In the genomic region with DNA sequence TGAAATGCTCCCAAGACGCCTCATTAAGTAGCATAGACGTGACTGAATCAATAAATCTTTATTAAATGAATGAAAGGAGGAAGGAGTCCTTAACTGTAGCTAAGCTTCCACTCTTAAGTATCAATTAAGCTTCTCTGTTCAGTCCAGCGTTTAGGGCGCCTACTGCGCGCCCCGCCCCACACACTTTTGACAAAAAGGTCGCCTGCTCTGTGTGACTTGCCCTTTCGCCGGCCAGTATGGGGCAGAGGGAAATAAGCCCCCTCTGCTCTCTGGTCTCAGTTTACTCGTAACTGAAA, we compare ENCODE assay signal across 8 cellular contexts. TPM values are rescaled to one million over a fixed set of nuclear protein-coding genes. Genes with fewer than 3 reads are reported as not detected.
DNase-seq lines count a peak whose midpoint lies in the region; ATAC-seq and TF ChIP-seq lines count a peak whose summit lies in the region.

No MANE protein-coding gene starts in this region.

- H3K36me3 ChIP-seq in right atrium auricular region, result peaks cover 9% of the 10 kb centered on the region
- H3K36me3 ChIP-seq in mesodermal cell (ENCODE audit: control insufficient read depth, insufficient read depth, low read length), result no peaks in the 10 kb centered on the region

- no peak for DNase-seq in right atrium auricular region (ENCODE audit: low spot score)
- no peak for DNase-seq in left ventricle myocardium superior
- DNase-seq in astrocyte of the cerebellum (ENCODE audit: low read depth), result no peak
- DNase-seq in AG08395 (ENCODE audit: low spot score), result no peak

- H3K4me1 ChIP-seq in right atrium auricular region (peaks cover 0 to 22% of the 10 kb centered on the region in 2 donors), mesodermal cell (ENCODE audit: control insufficient read depth, insufficient read depth, low read length, poor library complexity, severe bottlenecking) (no peaks in the 10 kb centered on the region)

- H3K4me3 ChIP-seq in right atrium auricular region, result peak overlapping the region; percentile 55 to 84
- peak overlapping the region; percentile 80 for H3K4me3 ChIP-seq in astrocyte of the cerebellum (ENCODE audit: low read depth, low read length)
- H3K4me3 ChIP-seq in mesodermal cell (ENCODE audit: extremely low read depth, insufficient read depth, low read length, poor library complexity, severe bottlenecking), result peak overlapping the region; percentile 69

- ATAC-seq in left ventricle myocardium superior (no peak), GM21786 (IDR thresholded peaks at IDR 0.05; ENCODE audit: unreplicated experiment) (no peak), HG03095 (IDR thresholded peaks at IDR 0.05; ENCODE audit: unreplicated experiment) (no peak), GM21423 (IDR thresholded peaks at IDR 0.05; ENCODE audit: unreplicated experiment) (no peak)

- intact Hi-C loops in left ventricle myocardium superior (cut with micrococcal nuclease), result no loop called here

- H3K9me3 ChIP-seq in right atrium auricular region (no peaks in the 10 kb centered on the region), mesodermal cell (ENCODE audit: control insufficient read depth, low read length) (no peaks in the 10 kb centered on the region)

- TF ChIP-seq CTCF in right atrium auricular region (IDR thresholded peaks at IDR 0.05) (no peak), astrocyte of the cerebellum (IDR thresholded peaks at IDR 0.05; ENCODE audit: low read depth, low read length, missing control alignments) (no peak)

- H3K27me3 ChIP-seq in right atrium auricular region, result no peaks in the 10 kb centered on the region

- peak overlapping the region; percentile 35 to 90 for H3K27ac ChIP-seq in right atrium auricular region
- H3K27ac ChIP-seq in mesodermal cell (ENCODE audit: low read depth, low read length, severe bottlenecking), result peak overlapping the region; percentile 16

- WGBS in mesodermal cell (ENCODE audit: insufficient coverage in 2 of 2), 2 experiments, result 0 to 4% methylated on average over 2 to 9 of the region's 11 CpGs

- in situ Hi-C loops in astrocyte of the cerebellum (cut with HindIII; ENCODE audit: low sequenced_read_pairs), result loop anchor here (10.0 kb wide), 1 partner anchor 45 kb away; a partner anchor contains a TSS

RNA-seq across cellular contexts. Expression of a gene that starts 0.7 kb away (rescaled TPM):
- total RNA-seq in right atrium auricular region (1 to 10 TPM; 4.8 to 5.4 TPM), left ventricle myocardium superior (5.2 TPM)
- 18.4 TPM for polyA plus RNA-seq in mesodermal cell (2013, experiment 1 of 2)
- polyA plus RNA-seq in mesodermal cell (2013, experiment 2 of 2), result 14.8 TPM

RNA-seq across cellular contexts. Expression of a gene that starts 30.3 kb away (rescaled TPM):
- total RNA-seq in right atrium auricular region (10 to 100 TPM; 73.0 to 75.0 TPM), left ventricle myocardium superior (94.6 TPM)
- polyA plus RNA-seq in mesodermal cell (2013, experiment 1 of 2), result 27.2 TPM
- 24.9 TPM for polyA plus RNA-seq in mesodermal cell (2013, experiment 2 of 2)

RNA-seq across cellular contexts. Expression of a gene that starts 31.0 kb away (rescaled TPM):
- total RNA-seq in right atrium auricular region, result 10 to 100 TPM; 81.3 to 89.9 TPM
- total RNA-seq in left ventricle myocardium superior, result 186 TPM
- polyA plus RNA-seq in mesodermal cell (2013, experiment 1 of 2), result 128 TPM
- 108 TPM for polyA plus RNA-seq in mesodermal cell (2013, experiment 2 of 2)

RNA-seq across cellular contexts. Expression of a gene that starts 43.8 kb away (rescaled TPM):
- total RNA-seq in right atrium auricular region (10 to 100 TPM; 34.2 to 40.2 TPM), left ventricle myocardium superior (39.0 TPM)
- polyA plus RNA-seq in mesodermal cell (2013, experiment 1 of 2), result 15.4 TPM
- polyA plus RNA-seq in mesodermal cell (2013, experiment 2 of 2), result 14.2 TPM

RNA-seq across cellular contexts. Expression of a gene that starts 52.1 kb away (rescaled TPM):
- 10 to 100 TPM; 25.6 to 41.3 TPM for total RNA-seq in right atrium auricular region
- 35.3 TPM for total RNA-seq in left ventricle myocardium superior
- polyA plus RNA-seq in mesodermal cell (2013, experiment 1 of 2), result 54.4 TPM
- polyA plus RNA-seq in mesodermal cell (2013, experiment 2 of 2), result 46.7 TPM
